19 cellular contexts compared by ENCODE assay signal in the genomic region with DNA sequence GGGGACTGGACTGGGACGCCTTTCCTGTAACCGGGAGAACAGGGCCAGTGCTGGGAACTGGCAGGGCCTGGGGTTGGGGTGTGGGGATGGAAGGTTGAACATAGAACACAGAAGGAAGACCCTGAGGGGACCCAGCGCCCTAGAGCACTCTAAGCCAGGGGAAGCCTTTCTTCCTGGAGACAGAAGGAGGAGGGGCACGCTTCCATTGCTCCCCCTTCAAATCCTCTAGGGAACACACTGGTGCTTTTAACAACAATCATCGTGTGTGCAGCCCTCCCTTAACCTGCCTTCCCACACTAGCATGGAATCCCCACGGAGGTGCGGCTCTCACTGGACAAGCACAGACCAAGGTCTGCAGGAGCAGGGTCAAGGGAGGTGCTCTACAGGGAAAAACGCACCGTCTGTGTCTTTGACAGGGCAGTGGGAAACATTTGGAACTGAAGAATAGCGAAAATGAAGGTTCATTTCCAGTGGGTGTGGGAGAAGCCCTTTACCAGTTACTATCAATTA.
DNase-seq lines count a peak whose midpoint lies in the region; ATAC-seq and TF ChIP-seq lines count a peak whose summit lies in the region.
"Had no signal": no experiment of that assay in that cellular context is flagged by ENCODE, and none has a peak within 500 bp of the region (broad histone marks: within the 10 kb centered on the region; RNA-seq: fewer than 3 reads in every experiment).

No MANE protein-coding gene starts in this region.

- intact Hi-C loops in activated T-helper 1 cell treated with anti-CD3 and anti-CD28 coated beads, Interleukin-12 subunit alpha, Interleukin-12 subunit beta, Interleukin-2, Interleukin-4 antibody, amounts not matched to agents 30 ng/mL and 10 ng/mL and 1 ng/mL, durations not matched to agents 14 hours and 24 hours and 36 hours (cut with micrococcal nuclease): no loop called here
- intact Hi-C loops in activated CD8-positive, alpha-beta T cell treated with anti-CD3 and anti-CD28 coated beads for 36 hours (cut with micrococcal nuclease): no loop called here
- intact Hi-C loops in left lung (cut with DNase I): no loop called here

- H3K4me1 ChIP-seq in adipocyte (ENCODE audit: control insufficient read depth, insufficient read depth, low read length) (peaks cover 29% of the 10 kb centered on the region), left lung (no peaks in the 10 kb centered on the region)
- H3K4me1 ChIP-seq: breast epithelium, lower lobe of right lung had no signal

- H3K36me3 ChIP-seq in adipocyte (ENCODE audit: control insufficient read depth, insufficient read depth, low read length, severe bottlenecking): no peaks in the 10 kb centered on the region
- H3K36me3 ChIP-seq in left lung: no peaks in the 10 kb centered on the region
- H3K36me3 ChIP-seq: breast epithelium, lower lobe of right lung, SJCRH30 had no signal

- TF ChIP-seq CTCF in glutamatergic neuron (IDR thresholded peaks at IDR 0.05; ENCODE audit: partially characterized antibody, unreplicated experiment) (no peak), neural crest cell (conservative IDR thresholded peaks at IDR 0.05) (no peak), left lung (IDR thresholded peaks at IDR 0.05) (no peak)
- no peak for TF ChIP-seq CTCF in activated CD8-positive, alpha-beta T cell treated with anti-CD3 and anti-CD28 coated beads for 36 hours (IDR thresholded peaks at IDR 0.05)

- H3K27ac ChIP-seq in temporal lobe (ENCODE audit: low read depth, low read length) (peak overlapping the region; percentile 65), left lung (no peak overlapping the region)
- H3K27ac ChIP-seq: lower lobe of right lung, SJCRH30 had no signal

- H3K9me3 Mint-ChIP-seq in glutamatergic neuron (ENCODE audit: unreplicated experiment) (peaks cover 4% of the 10 kb centered on the region), neural crest cell (peaks cover 4% of the 10 kb centered on the region)
- H3K9me3 Mint-ChIP-seq in activated T-helper 1 cell treated with anti-CD3 and anti-CD28 coated beads, Interleukin-12 subunit alpha, Interleukin-12 subunit beta, Interleukin-2, Interleukin-4 antibody, amounts not matched to agents 30 ng/mL and 10 ng/mL and 1 ng/mL, durations not matched to agents 14 hours and 24 hours and 36 hours: no peaks in the 10 kb centered on the region
- no peaks in the 10 kb centered on the region for H3K9me3 Mint-ChIP-seq in activated CD8-positive, alpha-beta T cell treated with anti-CD3 and anti-CD28 coated beads for 36 hours
- H3K9me3 Mint-ChIP-seq: activated B cell treated with CpG ODN at 0.5 μM for 24 hours; activated naive CD8-positive, alpha-beta T cell treated with anti-CD3 and anti-CD28 coated beads for 36 hours; activated T-cell treated with anti-CD3 and anti-CD28 coated beads, Interleukin-2, amount 50 U/mL, for 72 hours; naive thymus-derived CD8-positive, alpha-beta T cell; stimulated activated naive CD8-positive, alpha-beta T cell treated with anti-CD3 and anti-CD28 coated beads, Interleukin-15, Interleukin-2, amounts not matched to agents 100 ng/mL and 50 ng/mL, for 24 hours; T-helper 1 cell treated with Interleukin-12 subunit alpha and Interleukin-12 subunit beta and Interleukin-4 antibody, amounts not matched to agents 30 μg/mL and 1 μg/mL, for 36 hours had no signal

- H3K4me3 Mint-ChIP-seq in glutamatergic neuron (ENCODE audit: unreplicated experiment): peak overlapping the region; percentile 33
- peak overlapping the region; percentile 28 for H3K4me3 Mint-ChIP-seq in neural crest cell
- no peak overlapping the region for H3K4me3 Mint-ChIP-seq in activated T-helper 1 cell treated with anti-CD3 and anti-CD28 coated beads, Interleukin-12 subunit alpha, Interleukin-12 subunit beta, Interleukin-2, Interleukin-4 antibody, amounts not matched to agents 30 ng/mL and 10 ng/mL and 1 ng/mL, durations not matched to agents 14 hours and 24 hours and 36 hours
- H3K4me3 Mint-ChIP-seq in activated CD8-positive, alpha-beta T cell treated with anti-CD3 and anti-CD28 coated beads for 36 hours: no peak overlapping the region
- H3K4me3 Mint-ChIP-seq: activated B cell treated with CpG ODN at 0.5 μM for 24 hours; activated naive CD8-positive, alpha-beta T cell treated with anti-CD3 and anti-CD28 coated beads for 36 hours; activated T-cell treated with anti-CD3 and anti-CD28 coated beads, Interleukin-2, amount 50 U/mL, for 72 hours; naive thymus-derived CD8-positive, alpha-beta T cell; stimulated activated naive CD8-positive, alpha-beta T cell treated with anti-CD3 and anti-CD28 coated beads, Interleukin-15, Interleukin-2, amounts not matched to agents 100 ng/mL and 50 ng/mL, for 24 hours; T-helper 1 cell treated with Interleukin-12 subunit alpha and Interleukin-12 subunit beta and Interleukin-4 antibody, amounts not matched to agents 30 μg/mL and 1 μg/mL, for 36 hours had no signal

- H3K27me3 ChIP-seq in adipocyte (replicated peaks; ENCODE audit: control insufficient read depth, insufficient read depth, low read length): no peaks in the 10 kb centered on the region
- H3K27me3 ChIP-seq in left lung: peaks cover 0 to 23% of the 10 kb centered on the region in 2 donors
- H3K27me3 ChIP-seq: breast epithelium, SJCRH30 had no signal

- POLR2A ChIA-PET in activated CD8-positive, alpha-beta T cell treated with anti-CD3 and anti-CD28 coated beads for 36 hours (lab: Charles Lee): no interaction called here

- H3K36me3 Mint-ChIP-seq in glutamatergic neuron (ENCODE audit: unreplicated experiment) (no peaks in the 10 kb centered on the region), neural crest cell (ENCODE audit: low read depth) (no peaks in the 10 kb centered on the region)
- H3K36me3 Mint-ChIP-seq in activated T-helper 1 cell treated with anti-CD3 and anti-CD28 coated beads, Interleukin-12 subunit alpha, Interleukin-12 subunit beta, Interleukin-2, Interleukin-4 antibody, amounts not matched to agents 30 ng/mL and 10 ng/mL and 1 ng/mL, durations not matched to agents 14 hours and 24 hours and 36 hours (ENCODE audit: low read depth): no peaks in the 10 kb centered on the region
- no peaks in the 10 kb centered on the region for H3K36me3 Mint-ChIP-seq in activated CD8-positive, alpha-beta T cell treated with anti-CD3 and anti-CD28 coated beads for 36 hours (ENCODE audit: low read depth)
- H3K36me3 Mint-ChIP-seq: activated naive CD8-positive, alpha-beta T cell treated with anti-CD3 and anti-CD28 coated beads for 36 hours; naive thymus-derived CD8-positive, alpha-beta T cell had no signal

- H3K4me1 Mint-ChIP-seq in glutamatergic neuron (ENCODE audit: low read depth, unreplicated experiment) (peaks cover 40% of the 10 kb centered on the region), neural crest cell (peaks cover 66% of the 10 kb centered on the region)
- no peaks in the 10 kb centered on the region for H3K4me1 Mint-ChIP-seq in activated T-helper 1 cell treated with anti-CD3 and anti-CD28 coated beads, Interleukin-12 subunit alpha, Interleukin-12 subunit beta, Interleukin-2, Interleukin-4 antibody, amounts not matched to agents 30 ng/mL and 10 ng/mL and 1 ng/mL, durations not matched to agents 14 hours and 24 hours and 36 hours (ENCODE audit: low read depth)
- no peaks in the 10 kb centered on the region for H3K4me1 Mint-ChIP-seq in activated CD8-positive, alpha-beta T cell treated with anti-CD3 and anti-CD28 coated beads for 36 hours (ENCODE audit: low read depth)

- H3K27ac Mint-ChIP-seq in glutamatergic neuron (ENCODE audit: unreplicated experiment) (peak overlapping the region; percentile 69), neural crest cell (ENCODE audit: unreplicated experiment) (peak overlapping the region; percentile 15)
- no peak overlapping the region for H3K27ac Mint-ChIP-seq in activated T-helper 1 cell treated with anti-CD3 and anti-CD28 coated beads, Interleukin-12 subunit alpha, Interleukin-12 subunit beta, Interleukin-2, Interleukin-4 antibody, amounts not matched to agents 30 ng/mL and 10 ng/mL and 1 ng/mL, durations not matched to agents 14 hours and 24 hours and 36 hours
- H3K27ac Mint-ChIP-seq in activated CD8-positive, alpha-beta T cell treated with anti-CD3 and anti-CD28 coated beads for 36 hours: no peak overlapping the region
- H3K27ac Mint-ChIP-seq: activated B cell treated with CpG ODN at 0.5 μM for 24 hours; activated naive CD8-positive, alpha-beta T cell treated with anti-CD3 and anti-CD28 coated beads for 36 hours; activated T-cell treated with anti-CD3 and anti-CD28 coated beads, Interleukin-2, amount 50 U/mL, for 72 hours; stimulated activated naive CD8-positive, alpha-beta T cell treated with anti-CD3 and anti-CD28 coated beads, Interleukin-15, Interleukin-2, amounts not matched to agents 100 ng/mL and 50 ng/mL, for 24 hours; T-helper 1 cell treated with Interleukin-12 subunit alpha and Interleukin-12 subunit beta and Interleukin-4 antibody, amounts not matched to agents 30 μg/mL and 1 μg/mL, for 36 hours had no signal

- H3K4me3 ChIP-seq in adipocyte (ENCODE audit: low read length): peak overlapping the region; percentile 53
- H3K4me3 ChIP-seq in left lung: no peak overlapping the region
- H3K4me3 ChIP-seq: breast epithelium, lower lobe of right lung, SJCRH30 had no signal

- DNase-seq in adipocyte (ENCODE audit: low read depth) (no peak), glutamatergic neuron (peak; percentile 60), neural crest cell (ENCODE audit: low read depth, low spot score) (no peak), left lung (no peak)
- no peak for DNase-seq in activated T-helper 1 cell treated with anti-CD3 and anti-CD28 coated beads, Interleukin-12 subunit alpha, Interleukin-12 subunit beta, Interleukin-2, Interleukin-4 antibody, amounts not matched to agents 30 ng/mL and 10 ng/mL and 1 ng/mL, durations not matched to agents 14 hours and 24 hours and 36 hours (ENCODE audit: low spot score)
- DNase-seq in activated CD8-positive, alpha-beta T cell treated with anti-CD3 and anti-CD28 coated beads for 36 hours: no peak
- DNase-seq: activated B cell treated with CpG ODN at 0.5 μM for 24 hours; activated naive CD8-positive, alpha-beta T cell treated with anti-CD3 and anti-CD28 coated beads for 36 hours; activated T-cell treated with anti-CD3 and anti-CD28 coated beads, Interleukin-2, amount 50 U/mL, for 72 hours; AML-193; lower lobe of right lung; naive thymus-derived CD8-positive, alpha-beta T cell; NCI-H1092 treated with DMSO at 0.1 percent for 48 hours; NCI-H526 treated with DMSO at 0.1 percent for 48 hours; SJCRH30 had no signal

- H3K9me3 ChIP-seq in adipocyte (ENCODE audit: control insufficient read depth, low read length): no peaks in the 10 kb centered on the region
- no peaks in the 10 kb centered on the region for H3K9me3 ChIP-seq in left lung
- H3K9me3 ChIP-seq: breast epithelium, lower lobe of right lung, SJCRH30 had no signal

- peak overlapping the region; percentile 27 for H3K9ac ChIP-seq in adipocyte (ENCODE audit: low read length)

- CTCF ChIA-PET in activated CD8-positive, alpha-beta T cell treated with anti-CD3 and anti-CD28 coated beads for 36 hours (lab: Charles Lee): no interaction called here

- H3K27me3 Mint-ChIP-seq in glutamatergic neuron (ENCODE audit: unreplicated experiment) (peaks cover 3% of the 10 kb centered on the region), neural crest cell (ENCODE audit: low read depth) (no peaks in the 10 kb centered on the region)
- H3K27me3 Mint-ChIP-seq in activated T-helper 1 cell treated with anti-CD3 and anti-CD28 coated beads, Interleukin-12 subunit alpha, Interleukin-12 subunit beta, Interleukin-2, Interleukin-4 antibody, amounts not matched to agents 30 ng/mL and 10 ng/mL and 1 ng/mL, durations not matched to agents 14 hours and 24 hours and 36 hours (ENCODE audit: insufficient read depth): peaks cover 13% of the 10 kb centered on the region
- peaks cover 26% of the 10 kb centered on the region for H3K27me3 Mint-ChIP-seq in activated CD8-positive, alpha-beta T cell treated with anti-CD3 and anti-CD28 coated beads for 36 hours

- ATAC-seq in activated CD8-positive, alpha-beta T cell treated with anti-CD3 and anti-CD28 coated beads for 36 hours: no peak
- ATAC-seq in left lung: no peak
- ATAC-seq: activated T-cell treated with anti-CD3 and anti-CD28 coated beads, Interleukin-2, amount 50 U/mL, for 72 hours; lower lobe of right lung; naive thymus-derived CD8-positive, alpha-beta T cell had no signal

Comparison
In these comparisons a context has a peak if more than half of its experiments do, and no peak if none do; other contexts are left out.
1. H3K27ac Mint-ChIP-seq: peak in glutamatergic neuron (single experiment) and neural crest cell (single experiment); none in activated T-helper 1 cell treated with anti-CD3 and anti-CD28 coated beads, Interleukin-12 subunit alpha, Interleukin-12 subunit beta, Interleukin-2, Interleukin-4 antibody, amounts not matched to agents 30 ng/mL and 10 ng/mL and 1 ng/mL, durations not matched to agents 14 hours and 24 hours and 36 hours (single experiment) and activated CD8-positive, alpha-beta T cell treated with anti-CD3 and anti-CD28 coated beads for 36 hours (single experiment).
2. H3K4me3 Mint-ChIP-seq: peak in glutamatergic neuron (single experiment) and neural crest cell (single experiment); none in activated T-helper 1 cell treated with anti-CD3 and anti-CD28 coated beads, Interleukin-12 subunit alpha, Interleukin-12 subunit beta, Interleukin-2, Interleukin-4 antibody, amounts not matched to agents 30 ng/mL and 10 ng/mL and 1 ng/mL, durations not matched to agents 14 hours and 24 hours and 36 hours (single experiment) and activated CD8-positive, alpha-beta T cell treated with anti-CD3 and anti-CD28 coated beads for 36 hours (single experiment).